ENCODE assay signal across 16 cellular contexts in genomic region chr7:133070562-133070961, GRCh38. TPM values are rescaled to one million over a fixed set of nuclear protein-coding genes. Genes with fewer than 3 reads are reported as not detected.
DNase-seq lines count a peak whose midpoint lies in the region; ATAC-seq lines count a peak whose summit lies in the region.
"Had no signal": no experiment of that assay in that cellular context is flagged by ENCODE, and none has a peak within 500 bp of the region (broad histone marks: within the 10 kb centered on the region; RNA-seq: fewer than 3 reads in every experiment).

No MANE protein-coding gene starts in this region.

- H4K8ac ChIP-seq in mesendoderm (ENCODE audit: low read depth, low read length), result no peak overlapping the region

- WGBS in mesendoderm (ENCODE audit: extremely low coverage, insufficient coverage, low lambda C conversion rate), result no CpG with 5 or more reads among the region's 2 CpGs

- no peak overlapping the region for H3K18ac ChIP-seq in mesendoderm (ENCODE audit: low read length)

- no peaks in the 10 kb centered on the region for H3K9me3 Mint-ChIP-seq in stimulated activated memory B cell treated with anti-CD40 and anti-IgM and Interleukin-4, amounts not matched to agents 10 μg/mL and 1 μg/mL and 100 μg/mL, for 72 hours
- H3K9me3 Mint-ChIP-seq: activated CD4-positive, alpha-beta T cell treated with anti-CD3 and anti-CD28 coated beads, Interleukin-2, amount 10 ng/mL, durations not matched to agents 24 days and 14 days; immature natural killer cell had no signal

- H3K9ac ChIP-seq in mesendoderm (ENCODE audit: low read length), result no peak overlapping the region
- H3K9ac ChIP-seq: GM23248 had no signal

- no peak overlapping the region for H3K4me3 Mint-ChIP-seq in stimulated activated memory B cell treated with anti-CD40 and anti-IgM and Interleukin-4, amounts not matched to agents 10 μg/mL and 1 μg/mL and 100 μg/mL, for 72 hours
- H3K4me3 Mint-ChIP-seq: activated CD4-positive, alpha-beta T cell treated with anti-CD3 and anti-CD28 coated beads, Interleukin-2, amount 10 ng/mL, durations not matched to agents 24 days and 14 days; B cell; immature natural killer cell; stimulated activated naive B cell treated with anti-CD40 and anti-IgM and Interleukin-4, amounts not matched to agents 10 μg/mL and 1 μg/mL and 100 μg/mL, for 72 hours had no signal

- H3K36me3 ChIP-seq in mesendoderm (ENCODE audit: control insufficient read depth, insufficient read depth, low read length), result no peaks in the 10 kb centered on the region

- no peaks in the 10 kb centered on the region for H3K27me3 Mint-ChIP-seq in stimulated activated memory B cell treated with anti-CD40 and anti-IgM and Interleukin-4, amounts not matched to agents 10 μg/mL and 1 μg/mL and 100 μg/mL, for 72 hours
- H3K27me3 Mint-ChIP-seq: activated CD4-positive, alpha-beta T cell treated with anti-CD3 and anti-CD28 coated beads, Interleukin-2, amount 10 ng/mL, durations not matched to agents 24 days and 14 days; B cell; stimulated activated naive B cell treated with anti-CD40 and anti-IgM and Interleukin-4, amounts not matched to agents 10 μg/mL and 1 μg/mL and 100 μg/mL, for 72 hours had no signal

- H3K27ac Mint-ChIP-seq in stimulated activated memory B cell treated with anti-CD40 and anti-IgM and Interleukin-4, amounts not matched to agents 10 μg/mL and 1 μg/mL and 100 μg/mL, for 72 hours, result no peak overlapping the region
- H3K27ac Mint-ChIP-seq: activated CD4-positive, alpha-beta T cell treated with anti-CD3 and anti-CD28 coated beads, Interleukin-2, amount 10 ng/mL, durations not matched to agents 24 days and 14 days; B cell; immature natural killer cell; stimulated activated naive B cell treated with anti-CD40 and anti-IgM and Interleukin-4, amounts not matched to agents 10 μg/mL and 1 μg/mL and 100 μg/mL, for 72 hours had no signal

- no peak overlapping the region for H2BK120ac ChIP-seq in mesendoderm (ENCODE audit: low read depth, low read length)

- H3K79me1 ChIP-seq in mesendoderm (ENCODE audit: low read length), result peaks cover 22% of the 10 kb centered on the region

- H3K27ac ChIP-seq in mesendoderm (ENCODE audit: low read depth, low read length), result no peak overlapping the region
- H3K27ac ChIP-seq: GM23248, tibial artery had no signal

- no peak overlapping the region for H2BK15ac ChIP-seq in mesendoderm (replicated peaks; ENCODE audit: low read depth)

- H3K4me1 Mint-ChIP-seq in stimulated activated memory B cell treated with anti-CD40 and anti-IgM and Interleukin-4, amounts not matched to agents 10 μg/mL and 1 μg/mL and 100 μg/mL, for 72 hours, result peaks cover 40% of the 10 kb centered on the region
- H3K4me1 Mint-ChIP-seq: activated CD4-positive, alpha-beta T cell treated with anti-CD3 and anti-CD28 coated beads, Interleukin-2, amount 10 ng/mL, durations not matched to agents 24 days and 14 days had no signal

- DNase-seq in DMS79 treated with DMSO at 0.1 percent for 48 hours (lab: John Stamatoyannopoulos, UW) (peak; percentile 95), NCI-H2107 (lab: John Stamatoyannopoulos, UW) (peak; percentile 41), mesendoderm (peak; percentile 65), NCI-H2171 treated with DMSO at 0.1 percent for 48 hours (lab: John Stamatoyannopoulos, UW) (no peak), retina (no peak)
- DNase-seq in NK-92 treated with Interleukin-12 subunit alpha and Interleukin-12 subunit beta, amount 100 ng/mL, for 24 hours (lab: John Stamatoyannopoulos, UW), result no peak
- DNase-seq: activated CD4-positive, alpha-beta T cell treated with anti-CD3 and anti-CD28 coated beads, Interleukin-2, amount 10 ng/mL, durations not matched to agents 24 days and 14 days; activated CD8-positive, alpha-beta memory T cell treated with anti-CD3 and anti-CD28 coated beads, Interleukin-2, amount 50 U/mL, for 4 hours; GM23248; immature natural killer cell; NCI-H146; stimulated activated naive B cell treated with anti-CD40 and anti-IgM and Interleukin-4, amounts not matched to agents 10 μg/mL and 1 μg/mL and 100 μg/mL, for 72 hours; tibial artery had no signal

- H2AK5ac ChIP-seq in mesendoderm (ENCODE audit: low read length), result no peak overlapping the region

- H3K56ac ChIP-seq in mesendoderm (ENCODE audit: low read length), result peak overlapping the region; percentile 19

- ATAC-seq in esophagus mucosa, result peak; percentile 75
- no peak for ATAC-seq in stimulated activated memory B cell treated with anti-CD40 and anti-IgM and Interleukin-4, amounts not matched to agents 10 μg/mL and 1 μg/mL and 100 μg/mL, for 72 hours
- ATAC-seq: stimulated activated naive B cell treated with anti-CD40 and anti-IgM and Interleukin-4, amounts not matched to agents 10 μg/mL and 1 μg/mL and 100 μg/mL, for 72 hours had no signal

- no peak overlapping the region for H3K4me3 ChIP-seq in mesendoderm (ENCODE audit: low read length)
- H3K4me3 ChIP-seq: GM23248, tibial artery had no signal

- no peak overlapping the region for H3K23ac ChIP-seq in mesendoderm (ENCODE audit: low read length)

- peaks cover 29% of the 10 kb centered on the region for H3K79me2 ChIP-seq in mesendoderm (ENCODE audit: control insufficient read depth, insufficient read depth, low read length)

- H3K36me3 Mint-ChIP-seq in stimulated activated memory B cell treated with anti-CD40 and anti-IgM and Interleukin-4, amounts not matched to agents 10 μg/mL and 1 μg/mL and 100 μg/mL, for 72 hours, result peaks cover 70% of the 10 kb centered on the region

- no peak overlapping the region for H2BK5ac ChIP-seq in mesendoderm (ENCODE audit: low read length)

- no peak overlapping the region for H3K4ac ChIP-seq in mesendoderm (ENCODE audit: low read depth, low read length)

- peaks cover 6% of the 10 kb centered on the region for H3K4me1 ChIP-seq in mesendoderm (ENCODE audit: control insufficient read depth, low read depth, low read length)
- H3K4me1 ChIP-seq: tibial artery had no signal

- no peaks in the 10 kb centered on the region for H3K27me3 ChIP-seq in mesendoderm (ENCODE audit: insufficient read depth, low read length, poor library complexity)
- H3K27me3 ChIP-seq: tibial artery had no signal

- no peak overlapping the region for H4K5ac ChIP-seq in mesendoderm (ENCODE audit: low read length)

- no peak overlapping the region for H3K4me2 ChIP-seq in mesendoderm (ENCODE audit: low read length)

RNA-seq across cellular contexts. Expression of gene CHCHD3, which starts 11.3 kb away (rescaled TPM):
- total RNA-seq in esophagus mucosa, result 33.1 TPM
- 126 TPM for polyA plus RNA-seq in mesendoderm (2013, experiment 1 of 2)
- polyA plus RNA-seq in mesendoderm (2013, experiment 2 of 2), result 129 TPM

Comparison
In these comparisons a context has a peak if more than half of its experiments do, and no peak if none do; other contexts are left out.
1. DNase-seq: peak in DMS79 treated with DMSO at 0.1 percent for 48 hours (single experiment), NCI-H2107 (single experiment) and mesendoderm (single experiment); none in NCI-H2171 treated with DMSO at 0.1 percent for 48 hours (single experiment), retina (single experiment) and NK-92 treated with Interleukin-12 subunit alpha and Interleukin-12 subunit beta, amount 100 ng/mL, for 24 hours (single experiment).